In the genomic region with DNA sequence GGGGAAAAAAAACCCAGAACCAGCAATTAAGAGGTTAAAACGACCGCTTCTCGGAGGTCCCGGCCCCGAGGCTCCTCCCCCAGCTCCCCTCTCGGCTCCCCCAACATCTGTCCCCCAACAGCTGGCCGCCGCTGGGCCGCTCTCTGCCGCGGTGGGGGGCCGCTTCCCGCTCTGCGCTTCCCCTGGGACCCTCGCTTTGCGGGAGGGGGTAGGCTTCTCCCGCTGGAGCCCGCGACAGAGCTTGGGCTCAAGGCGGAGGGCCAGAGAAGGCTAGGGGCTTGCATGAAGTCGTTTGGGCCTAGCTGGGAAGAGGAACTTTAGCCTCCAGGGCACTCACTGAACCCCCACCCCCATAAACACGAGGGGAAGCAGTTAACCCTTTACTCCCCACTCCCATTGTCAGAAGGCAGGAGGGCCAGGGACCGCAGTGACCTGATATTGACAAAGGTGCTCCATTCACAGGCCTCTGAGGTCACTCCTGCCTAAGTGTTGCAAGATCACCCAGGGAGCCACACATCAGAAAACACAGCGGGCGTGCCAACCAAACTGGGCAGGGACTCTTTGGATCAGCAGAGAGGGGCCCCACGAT, we compare ENCODE assay signal across 1 cellular context.
A peak's percentile ranks its signal among the peaks of the same experiment; 100 is the strongest.
TF ChIP-seq lines count a peak whose summit lies in the region.

No MANE protein-coding gene starts in this region.

TF ChIP-seq in HepG2, 621 proteins besides CTCF, POLR2A, EP300 and RAD21:
- TF ChIP-seq CEBPB (IDR thresholded peaks at IDR 0.05; ENCODE audit: borderline replicate concordance, low read depth, low read length) (peak; percentile 48; the same call in 1 of the 2 replicates), ZFX (CRISPR knock-in tag; IDR thresholded peaks at IDR 0.05; ENCODE audit: low read depth) (peak; percentile 59), ZNF687 (CRISPR knock-in tag; IDR thresholded peaks at IDR 0.05) (peak; percentile 29; the same call in 1 of the 2 replicates), ZNF510 (CRISPR knock-in tag; IDR thresholded peaks at IDR 0.05; ENCODE audit: low read depth) (no peak), UBTF (CRISPR knock-in tag; IDR thresholded peaks at IDR 0.05) (0 out of 2 replicates have a peak, but pooled peaks have one; percentile 17), SIN3B (IDR thresholded peaks at IDR 0.05; ENCODE audit: low read length) (no peak), GATAD2A (CRISPR knock-in tag; IDR thresholded peaks at IDR 0.05) (peak; percentile 53; the same call in 1 of the 2 replicates), ZNF207 (IDR thresholded peaks at IDR 0.05; ENCODE audit: borderline replicate concordance) (no peak), ZMYM4 (CRISPR knock-in tag; IDR thresholded peaks at IDR 0.05) (no peak), FOXA1 (IDR thresholded peaks at IDR 0.05) (no peak), FOXA1 (CRISPR knock-in tag; IDR thresholded peaks at IDR 0.05) (peak; percentile 39; the same call in 1 of the 2 replicates), CEBPG (CRISPR knock-in tag; IDR thresholded peaks at IDR 0.05) (peak; percentile 14; the same call in 1 of the 2 replicates), SALL1 (CRISPR knock-in tag; IDR thresholded peaks at IDR 0.05) (peak; percentile 29; the same call in 1 of the 2 replicates), NCOR1 (IDR thresholded peaks at IDR 0.05; ENCODE audit: borderline replicate concordance, low read length) (no peak), FOSL2 (CRISPR knock-in tag; IDR thresholded peaks at IDR 0.05) (0 out of 2 replicates have a peak, but pooled peaks have one; percentile 22), HDAC1 (CRISPR knock-in tag; IDR thresholded peaks at IDR 0.05) (0 out of 2 replicates have a peak, but pooled peaks have one; percentile 38), CHD2 (IDR thresholded peaks at IDR 0.05; ENCODE audit: low read depth, low read length) (no peak), PHF8 (CRISPR knock-in tag; IDR thresholded peaks at IDR 0.05) (0 out of 2 replicates have a peak, but pooled peaks have one; percentile 22), HNRNPL (IDR thresholded peaks at IDR 0.05; ENCODE audit: low read depth, low read length) (no peak), ZNF709 (CRISPR knock-in tag; IDR thresholded peaks at IDR 0.05) (no peak), ZBTB7A (CRISPR knock-in tag; IDR thresholded peaks at IDR 0.05) (peak; percentile 67; the same call in 1 of the 2 replicates), ZBTB49 (CRISPR knock-in tag; IDR thresholded peaks at IDR 0.05; ENCODE audit: borderline replicate concordance) (no peak), TAF15 (IDR thresholded peaks at IDR 0.05; ENCODE audit: low read depth, low read length, poor library complexity, severe bottlenecking) (no peak), ZNF652 (CRISPR knock-in tag; IDR thresholded peaks at IDR 0.05; ENCODE audit: borderline replicate concordance, low read depth) (peak; percentile 91)
- TF ChIP-seq, protein P1, sequence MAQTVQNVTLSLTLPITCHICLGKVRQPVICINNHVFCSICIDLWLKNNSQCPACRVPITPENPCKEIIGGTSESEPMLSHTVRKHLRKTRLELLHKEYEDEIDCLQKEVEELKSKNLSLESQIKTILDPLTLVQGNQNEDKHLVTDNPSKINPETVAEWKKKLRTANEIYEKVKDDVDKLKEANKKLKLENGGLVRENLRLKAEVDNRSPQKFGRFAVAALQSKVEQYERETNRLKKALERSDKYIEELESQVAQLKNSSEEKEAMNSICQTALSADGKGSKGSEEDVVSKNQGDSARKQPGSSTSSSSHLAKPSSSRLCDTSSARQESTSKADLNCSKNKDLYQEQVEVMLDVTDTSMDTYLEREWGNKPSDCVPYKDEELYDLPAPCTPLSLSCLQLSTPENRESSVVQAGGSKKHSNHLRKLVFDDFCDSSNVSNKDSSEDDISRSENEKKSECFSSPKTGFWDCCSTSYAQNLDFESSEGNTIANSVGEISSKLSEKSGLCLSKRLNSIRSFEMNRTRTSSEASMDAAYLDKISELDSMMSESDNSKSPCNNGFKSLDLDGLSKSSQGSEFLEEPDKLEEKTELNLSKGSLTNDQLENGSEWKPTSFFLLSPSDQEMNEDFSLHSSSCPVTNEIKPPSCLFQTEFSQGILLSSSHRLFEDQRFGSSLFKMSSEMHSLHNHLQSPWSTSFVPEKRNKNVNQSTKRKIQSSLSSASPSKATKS (CRISPR knock-in tag; IDR thresholded peaks at IDR 0.05) = no peak
TF ChIP-seq in HepG2: peak in this region for 13.
